1 cellular context compared by ENCODE assay signal in genomic region chr10:70146489-70147488, GRCh38.
TF ChIP-seq lines count a peak whose summit lies in the region.

Gene TYSND1 (minus strand): TSS chr10:70146700. CDS start chr10:70146586, 114 bp downstream.

TF ChIP-seq in HepG2, 621 proteins besides CTCF, POLR2A, EP300 and RAD21 (continued from another document and continues in another):
- peak; percentile 87 for TF ChIP-seq AGO1 (IDR thresholded peaks at IDR 0.05; ENCODE audit: low read depth, low read length, poor library complexity, severe bottlenecking)
- peak; percentile 84; the same call in 1 of the 2 replicates for TF ChIP-seq JUND (CRISPR knock-in tag; IDR thresholded peaks at IDR 0.05)
- TF ChIP-seq ZNF207 (IDR thresholded peaks at IDR 0.05; ENCODE audit: borderline replicate concordance): no peak
- TF ChIP-seq GPN1 (CRISPR knock-in tag; IDR thresholded peaks at IDR 0.05; ENCODE audit: borderline replicate concordance): no peak
- no peak for TF ChIP-seq SMAD1 (CRISPR knock-in tag; IDR thresholded peaks at IDR 0.05; ENCODE audit: borderline replicate concordance, low read depth)
- TF ChIP-seq ZNF605 (CRISPR knock-in tag; IDR thresholded peaks at IDR 0.05): no peak; the same call in none of the 2 replicates
- peak; percentile 69 for TF ChIP-seq IRF2 (CRISPR knock-in tag; IDR thresholded peaks at IDR 0.05)
- TF ChIP-seq BRCA1 (CRISPR knock-in tag; IDR thresholded peaks at IDR 0.05): no peak
- no peak for TF ChIP-seq FOXM1 (CRISPR knock-in tag; IDR thresholded peaks at IDR 0.05)
- TF ChIP-seq ZNF891 (CRISPR knock-in tag; IDR thresholded peaks at IDR 0.05): no peak
- TF ChIP-seq SMYD3 (CRISPR knock-in tag; IDR thresholded peaks at IDR 0.05): no peak
- TF ChIP-seq ARNTL (CRISPR knock-in tag; IDR thresholded peaks at IDR 0.05): peak; percentile 62; the same call in 1 of the 2 replicates
- TF ChIP-seq ZNF720 (CRISPR knock-in tag; IDR thresholded peaks at IDR 0.05): no peak
- TF ChIP-seq NKX3-1 (CRISPR knock-in tag; IDR thresholded peaks at IDR 0.05): peak; percentile 77; the same call in 1 of the 2 replicates
- TF ChIP-seq ZNF713 (CRISPR knock-in tag; IDR thresholded peaks at IDR 0.05): no peak
- TF ChIP-seq KDM3A (CRISPR knock-in tag; IDR thresholded peaks at IDR 0.05; ENCODE audit: low read depth): no peak
- no peak for TF ChIP-seq ZNF883 (CRISPR knock-in tag; IDR thresholded peaks at IDR 0.05; ENCODE audit: not compliant biosample characterization)
- TF ChIP-seq MNT (IDR thresholded peaks at IDR 0.05): 0 out of 2 replicates have a peak, but pooled peaks have one; percentile 15
- no peak for TF ChIP-seq IKZF1 (IDR thresholded peaks at IDR 0.05)
- TF ChIP-seq ZNF24 (IDR thresholded peaks at IDR 0.05): no peak
- TF ChIP-seq BRD4 (CRISPR knock-in tag; IDR thresholded peaks at IDR 0.05): peak; percentile 71; the same call in 1 of the 2 replicates
- no peak for TF ChIP-seq ZNF577 (CRISPR knock-in tag; IDR thresholded peaks at IDR 0.05; ENCODE audit: borderline replicate concordance, low read depth)
- TF ChIP-seq ZNF589 (CRISPR knock-in tag; conservative IDR thresholded peaks at IDR 0.05): 0 out of 2 replicates have a peak, but pooled peaks have one; percentile 15
- TF ChIP-seq GABPB1 (CRISPR knock-in tag; IDR thresholded peaks at IDR 0.05): peak; percentile 57
- no peak; the same call in 1 of the 2 replicates for TF ChIP-seq CSRNP1 (CRISPR knock-in tag; IDR thresholded peaks at IDR 0.05)
- 0 out of 2 replicates have a peak, but pooled peaks have one; percentile 55 for TF ChIP-seq ATF1 (CRISPR knock-in tag; IDR thresholded peaks at IDR 0.05)
- no peak for TF ChIP-seq ZBTB37 (CRISPR knock-in tag; IDR thresholded peaks at IDR 0.05)
- no peak for TF ChIP-seq ZNF549 (CRISPR knock-in tag; IDR thresholded peaks at IDR 0.05)
- TF ChIP-seq RBAK (CRISPR knock-in tag; IDR thresholded peaks at IDR 0.05): no peak
- peak; percentile 70 for TF ChIP-seq SALL1 (CRISPR knock-in tag; IDR thresholded peaks at IDR 0.05)
- TF ChIP-seq MZF1 (CRISPR knock-in tag; IDR thresholded peaks at IDR 0.05; ENCODE audit: borderline replicate concordance): no peak
- no peak for TF ChIP-seq MAFF (IDR thresholded peaks at IDR 0.05; ENCODE audit: low read depth, low read length)
- no peak for TF ChIP-seq ZNF788 (CRISPR knock-in tag; IDR thresholded peaks at IDR 0.05; ENCODE audit: borderline replicate concordance)
- no peak; the same call in 1 of the 2 replicates for TF ChIP-seq CREB3 (CRISPR knock-in tag; IDR thresholded peaks at IDR 0.05)
- TF ChIP-seq ZFP1 (CRISPR knock-in tag; IDR thresholded peaks at IDR 0.05): no peak; the same call in 1 of the 2 replicates
- TF ChIP-seq MTA1 (CRISPR knock-in tag; IDR thresholded peaks at IDR 0.05; ENCODE audit: borderline replicate concordance): no peak
- TF ChIP-seq ZNF530 (CRISPR knock-in tag; IDR thresholded peaks at IDR 0.05; ENCODE audit: low read depth): no peak
- TF ChIP-seq TCF12 (IDR thresholded peaks at IDR 0.05): no peak
- no peak for TF ChIP-seq TCF12 (CRISPR knock-in tag; IDR thresholded peaks at IDR 0.05)
- no peak for TF ChIP-seq NPAS2 (CRISPR knock-in tag; IDR thresholded peaks at IDR 0.05; ENCODE audit: borderline replicate concordance)
- TF ChIP-seq ZNF569 (CRISPR knock-in tag; IDR thresholded peaks at IDR 0.05; ENCODE audit: borderline replicate concordance): no peak
- no peak for TF ChIP-seq IRF1 (CRISPR knock-in tag; IDR thresholded peaks at IDR 0.05; ENCODE audit: low read depth)
- TF ChIP-seq HDAC1 (CRISPR knock-in tag; IDR thresholded peaks at IDR 0.05): peak; percentile 71; the same call in 1 of the 2 replicates
- no peak for TF ChIP-seq PRPF4 (IDR thresholded peaks at IDR 0.05; ENCODE audit: low read depth, low read length, poor library complexity, severe bottlenecking)
- TF ChIP-seq TERF1 (CRISPR knock-in tag; IDR thresholded peaks at IDR 0.05): no peak
- no peak for TF ChIP-seq ZNF282 (IDR thresholded peaks at IDR 0.05; ENCODE audit: partially characterized antibody)
- no peak for TF ChIP-seq ZNF296 (CRISPR knock-in tag; conservative IDR thresholded peaks at IDR 0.05)
- peak; percentile 26; the same call in 1 of the 2 replicates for TF ChIP-seq BCL6 (CRISPR knock-in tag; IDR thresholded peaks at IDR 0.05)
- peak; percentile 71 for TF ChIP-seq HNF1B (CRISPR knock-in tag; IDR thresholded peaks at IDR 0.05)
- no peak for TF ChIP-seq TGIF2 (CRISPR knock-in tag; IDR thresholded peaks at IDR 0.05)
- peak; percentile 15; the same call in 1 of the 2 replicates for TF ChIP-seq ZNF556 (CRISPR knock-in tag; IDR thresholded peaks at IDR 0.05; ENCODE audit: borderline replicate concordance)
- peak; percentile 93 for TF ChIP-seq POLR2AphosphoS5 (IDR thresholded peaks at IDR 0.05; ENCODE audit: low read depth, low read length)
- 0 out of 2 replicates have a peak, but pooled peaks have one; percentile 20 for TF ChIP-seq ZNF234 (CRISPR knock-in tag; conservative IDR thresholded peaks at IDR 0.05)
- peak; percentile 5 for TF ChIP-seq TFDP2 (CRISPR knock-in tag; IDR thresholded peaks at IDR 0.05)
- peak; percentile 55; the same call in 1 of the 2 replicates for TF ChIP-seq PATZ1 (CRISPR knock-in tag; IDR thresholded peaks at IDR 0.05)
- TF ChIP-seq MIXL1 (CRISPR knock-in tag; IDR thresholded peaks at IDR 0.05): peak; percentile 73
- no peak for TF ChIP-seq NONO (IDR thresholded peaks at IDR 0.05)
- TF ChIP-seq NONO (CRISPR knock-in tag; conservative IDR thresholded peaks at IDR 0.05): peak; percentile 65
- no peak for TF ChIP-seq SOX13 (IDR thresholded peaks at IDR 0.05)
- no peak; a peak in 1 of 4 replicates for TF ChIP-seq SOX13 (CRISPR knock-in tag; conservative IDR thresholded peaks at IDR 0.05 in 1 of 2, IDR thresholded peaks at IDR 0.05 in 1 of 2)
- no peak for TF ChIP-seq ZNF576 (CRISPR knock-in tag; IDR thresholded peaks at IDR 0.05)
- TF ChIP-seq PAF1 (CRISPR knock-in tag; IDR thresholded peaks at IDR 0.05): no peak
- TF ChIP-seq CHD2 (IDR thresholded peaks at IDR 0.05; ENCODE audit: low read depth, low read length): no peak
- no peak for TF ChIP-seq ATM (IDR thresholded peaks at IDR 0.05; ENCODE audit: borderline replicate concordance)
- no peak for TF ChIP-seq IKZF4 (CRISPR knock-in tag; IDR thresholded peaks at IDR 0.05; ENCODE audit: borderline replicate concordance, low read depth, not compliant biosample characterization)
- no peak for TF ChIP-seq ZNF724P (CRISPR knock-in tag; IDR thresholded peaks at IDR 0.05; ENCODE audit: borderline replicate concordance)
- peak; percentile 88; the same call in 1 of the 2 replicates for TF ChIP-seq SIN3A (IDR thresholded peaks at IDR 0.05; ENCODE audit: borderline replicate concordance, low read depth, low read length)
